Comparison of ENCODE assay signal across 1 cellular context in the genomic region with DNA sequence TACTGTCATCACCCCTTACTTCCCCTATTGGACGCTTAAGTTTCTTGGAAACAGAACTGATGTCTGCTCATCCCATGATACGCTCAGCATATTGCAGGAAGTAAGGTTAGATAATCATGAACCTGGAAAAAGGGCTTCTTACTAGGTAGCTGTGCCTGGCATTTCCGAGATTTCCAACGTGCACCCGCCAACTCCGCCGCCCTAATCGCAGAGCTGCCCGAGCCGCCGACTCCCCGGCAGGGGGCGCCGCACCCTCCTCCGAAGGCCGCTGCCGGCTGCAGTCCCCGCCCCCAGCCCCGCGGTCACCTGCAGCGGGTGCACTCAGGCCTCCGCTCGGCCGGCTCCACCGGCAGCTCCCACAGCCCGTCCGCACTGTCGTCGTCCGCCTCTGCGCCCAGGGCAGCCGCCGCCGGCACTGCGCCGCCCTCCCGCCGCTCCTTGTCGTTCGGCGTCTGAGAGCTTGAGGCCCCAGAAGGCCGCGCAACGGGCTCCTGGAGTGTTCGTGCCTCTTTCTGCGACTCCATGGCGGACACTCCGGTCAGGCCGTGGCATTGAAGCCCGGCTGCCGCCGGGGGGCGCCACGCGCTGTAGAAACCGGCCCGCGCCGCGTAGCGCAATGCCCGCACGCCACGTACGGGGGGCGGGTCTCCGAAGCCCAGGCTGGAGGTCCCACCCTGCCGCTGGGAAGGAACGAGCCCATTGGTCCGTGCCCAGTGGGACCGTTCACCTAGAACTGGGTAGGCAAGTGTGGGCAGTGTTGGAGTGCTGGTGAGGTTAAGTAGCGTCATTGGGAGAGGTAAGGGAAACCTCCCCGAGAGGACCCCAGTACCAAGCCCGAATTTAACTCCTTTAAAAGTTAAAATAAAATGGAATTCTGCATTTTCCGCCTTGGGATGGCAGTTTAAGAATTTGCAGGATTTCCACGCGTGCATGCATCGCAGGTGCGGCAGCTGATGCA.
TF ChIP-seq lines count a peak whose summit lies in the region.

A gene with protein sequence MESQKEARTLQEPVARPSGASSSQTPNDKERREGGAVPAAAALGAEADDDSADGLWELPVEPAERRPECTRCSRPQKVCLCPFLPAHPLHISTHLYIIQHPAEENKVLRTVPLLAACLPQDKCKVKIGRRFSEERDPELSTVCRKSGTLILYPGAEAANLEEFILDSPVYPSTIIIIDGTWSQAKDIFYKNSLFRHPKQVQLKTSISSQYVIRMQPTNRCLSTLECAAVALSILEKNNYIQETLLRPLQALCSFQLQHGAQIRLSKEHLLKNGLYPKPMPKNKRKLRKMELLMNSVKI (minus strand): TSS at position 560 of the 958 bp plus-strand sequence. CDS start 36 bp downstream, at position 524.

TF ChIP-seq in GM12878, 131 proteins besides CTCF, POLR2A, EP300 and RAD21 (continued from another document):
- TF ChIP-seq, protein P1, sequence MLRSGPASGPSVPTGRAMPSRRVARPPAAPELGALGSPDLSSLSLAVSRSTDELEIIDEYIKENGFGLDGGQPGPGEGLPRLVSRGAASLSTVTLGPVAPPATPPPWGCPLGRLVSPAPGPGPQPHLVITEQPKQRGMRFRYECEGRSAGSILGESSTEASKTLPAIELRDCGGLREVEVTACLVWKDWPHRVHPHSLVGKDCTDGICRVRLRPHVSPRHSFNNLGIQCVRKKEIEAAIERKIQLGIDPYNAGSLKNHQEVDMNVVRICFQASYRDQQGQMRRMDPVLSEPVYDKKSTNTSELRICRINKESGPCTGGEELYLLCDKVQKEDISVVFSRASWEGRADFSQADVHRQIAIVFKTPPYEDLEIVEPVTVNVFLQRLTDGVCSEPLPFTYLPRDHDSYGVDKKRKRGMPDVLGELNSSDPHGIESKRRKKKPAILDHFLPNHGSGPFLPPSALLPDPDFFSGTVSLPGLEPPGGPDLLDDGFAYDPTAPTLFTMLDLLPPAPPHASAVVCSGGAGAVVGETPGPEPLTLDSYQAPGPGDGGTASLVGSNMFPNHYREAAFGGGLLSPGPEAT (IDR thresholded peaks at IDR 0.05; ENCODE audit: low read depth), result 0 out of 2 replicates have a peak, but pooled peaks have one; percentile 9
- no peak for TF ChIP-seq EZH2 (IDR thresholded peaks at IDR 0.05; ENCODE audit: borderline replicate concordance, control insufficient read depth, low read depth, low read length)
- TF ChIP-seq, protein P2, sequence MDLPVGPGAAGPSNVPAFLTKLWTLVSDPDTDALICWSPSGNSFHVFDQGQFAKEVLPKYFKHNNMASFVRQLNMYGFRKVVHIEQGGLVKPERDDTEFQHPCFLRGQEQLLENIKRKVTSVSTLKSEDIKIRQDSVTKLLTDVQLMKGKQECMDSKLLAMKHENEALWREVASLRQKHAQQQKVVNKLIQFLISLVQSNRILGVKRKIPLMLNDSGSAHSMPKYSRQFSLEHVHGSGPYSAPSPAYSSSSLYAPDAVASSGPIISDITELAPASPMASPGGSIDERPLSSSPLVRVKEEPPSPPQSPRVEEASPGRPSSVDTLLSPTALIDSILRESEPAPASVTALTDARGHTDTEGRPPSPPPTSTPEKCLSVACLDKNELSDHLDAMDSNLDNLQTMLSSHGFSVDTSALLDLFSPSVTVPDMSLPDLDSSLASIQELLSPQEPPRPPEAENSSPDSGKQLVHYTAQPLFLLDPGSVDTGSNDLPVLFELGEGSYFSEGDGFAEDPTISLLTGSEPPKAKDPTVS (IDR thresholded peaks at IDR 0.05; ENCODE audit: low read depth, low read length), result no peak
- TF ChIP-seq MYC (IDR thresholded peaks at IDR 0.05; ENCODE audit: insufficient read depth, insufficient read length, insufficient replicate concordance, low read length, severe bottlenecking), result no peak
- TF ChIP-seq SMAD5 (IDR thresholded peaks at IDR 0.05; ENCODE audit: low read depth), result no peak
- peak; percentile 83; the same call in 1 of the 2 replicates for TF ChIP-seq NR2F1 (conservative IDR thresholded peaks at IDR 0.05)
- TF ChIP-seq ZNF384 (IDR thresholded peaks at IDR 0.05; ENCODE audit: borderline replicate concordance, low read depth, low read length), result 0 out of 2 replicates have a peak, but pooled peaks have one; percentile 4
- peak; percentile 52 for TF ChIP-seq TBL1XR1 (IDR thresholded peaks at IDR 0.05; ENCODE audit: low read depth, low read length)
- peak; percentile 60; the same call in 1 of the 2 replicates for TF ChIP-seq RFX5 (IDR thresholded peaks at IDR 0.05; ENCODE audit: low read depth, low read length)
- peak; percentile 74; the same call in 1 of the 2 replicates for TF ChIP-seq ASH2L (IDR thresholded peaks at IDR 0.05; ENCODE audit: borderline replicate concordance, low read depth)
- TF ChIP-seq SMC3 (IDR thresholded peaks at IDR 0.05; ENCODE audit: borderline replicate concordance, low read length), result peak; percentile 70
- TF ChIP-seq, protein P3, sequence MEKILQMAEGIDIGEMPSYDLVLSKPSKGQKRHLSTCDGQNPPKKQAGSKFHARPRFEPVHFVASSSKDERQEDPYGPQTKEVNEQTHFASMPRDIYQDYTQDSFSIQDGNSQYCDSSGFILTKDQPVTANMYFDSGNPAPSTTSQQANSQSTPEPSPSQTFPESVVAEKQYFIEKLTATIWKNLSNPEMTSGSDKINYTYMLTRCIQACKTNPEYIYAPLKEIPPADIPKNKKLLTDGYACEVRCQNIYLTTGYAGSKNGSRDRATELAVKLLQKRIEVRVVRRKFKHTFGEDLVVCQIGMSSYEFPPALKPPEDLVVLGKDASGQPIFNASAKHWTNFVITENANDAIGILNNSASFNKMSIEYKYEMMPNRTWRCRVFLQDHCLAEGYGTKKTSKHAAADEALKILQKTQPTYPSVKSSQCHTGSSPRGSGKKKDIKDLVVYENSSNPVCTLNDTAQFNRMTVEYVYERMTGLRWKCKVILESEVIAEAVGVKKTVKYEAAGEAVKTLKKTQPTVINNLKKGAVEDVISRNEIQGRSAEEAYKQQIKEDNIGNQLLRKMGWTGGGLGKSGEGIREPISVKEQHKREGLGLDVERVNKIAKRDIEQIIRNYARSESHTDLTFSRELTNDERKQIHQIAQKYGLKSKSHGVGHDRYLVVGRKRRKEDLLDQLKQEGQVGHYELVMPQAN (conservative IDR thresholded peaks at IDR 0.05), result peak; percentile 92
- no peak for TF ChIP-seq SUPT20H (IDR thresholded peaks at IDR 0.05; ENCODE audit: borderline replicate concordance, control insufficient read depth, low read depth, low read length)
- no peak for TF ChIP-seq SIX5 (IDR thresholded peaks at IDR 0.05; ENCODE audit: low read depth, low read length, severe bottlenecking)
- no peak for TF ChIP-seq SPI1 (IDR thresholded peaks at IDR 0.05; ENCODE audit: borderline replicate concordance, insufficient read depth, low read depth, low read length)
- TF ChIP-seq MTA3 (IDR thresholded peaks at IDR 0.05; ENCODE audit: borderline replicate concordance, low read length), result no peak
- TF ChIP-seq, protein P4, sequence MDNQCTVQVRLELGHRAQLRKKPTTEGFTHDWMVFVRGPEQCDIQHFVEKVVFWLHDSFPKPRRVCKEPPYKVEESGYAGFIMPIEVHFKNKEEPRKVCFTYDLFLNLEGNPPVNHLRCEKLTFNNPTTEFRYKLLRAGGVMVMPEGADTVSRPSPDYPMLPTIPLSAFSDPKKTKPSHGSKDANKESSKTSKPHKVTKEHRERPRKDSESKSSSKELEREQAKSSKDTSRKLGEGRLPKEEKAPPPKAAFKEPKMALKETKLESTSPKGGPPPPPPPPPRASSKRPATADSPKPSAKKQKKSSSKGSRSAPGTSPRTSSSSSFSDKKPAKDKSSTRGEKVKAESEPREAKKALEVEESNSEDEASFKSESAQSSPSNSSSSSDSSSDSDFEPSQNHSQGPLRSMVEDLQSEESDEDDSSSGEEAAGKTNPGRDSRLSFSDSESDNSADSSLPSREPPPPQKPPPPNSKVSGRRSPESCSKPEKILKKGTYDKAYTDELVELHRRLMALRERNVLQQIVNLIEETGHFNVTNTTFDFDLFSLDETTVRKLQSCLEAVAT (IDR thresholded peaks at IDR 0.05), result peak; percentile 80; the same call in 1 of the 2 replicates
- TF ChIP-seq, protein P5, sequence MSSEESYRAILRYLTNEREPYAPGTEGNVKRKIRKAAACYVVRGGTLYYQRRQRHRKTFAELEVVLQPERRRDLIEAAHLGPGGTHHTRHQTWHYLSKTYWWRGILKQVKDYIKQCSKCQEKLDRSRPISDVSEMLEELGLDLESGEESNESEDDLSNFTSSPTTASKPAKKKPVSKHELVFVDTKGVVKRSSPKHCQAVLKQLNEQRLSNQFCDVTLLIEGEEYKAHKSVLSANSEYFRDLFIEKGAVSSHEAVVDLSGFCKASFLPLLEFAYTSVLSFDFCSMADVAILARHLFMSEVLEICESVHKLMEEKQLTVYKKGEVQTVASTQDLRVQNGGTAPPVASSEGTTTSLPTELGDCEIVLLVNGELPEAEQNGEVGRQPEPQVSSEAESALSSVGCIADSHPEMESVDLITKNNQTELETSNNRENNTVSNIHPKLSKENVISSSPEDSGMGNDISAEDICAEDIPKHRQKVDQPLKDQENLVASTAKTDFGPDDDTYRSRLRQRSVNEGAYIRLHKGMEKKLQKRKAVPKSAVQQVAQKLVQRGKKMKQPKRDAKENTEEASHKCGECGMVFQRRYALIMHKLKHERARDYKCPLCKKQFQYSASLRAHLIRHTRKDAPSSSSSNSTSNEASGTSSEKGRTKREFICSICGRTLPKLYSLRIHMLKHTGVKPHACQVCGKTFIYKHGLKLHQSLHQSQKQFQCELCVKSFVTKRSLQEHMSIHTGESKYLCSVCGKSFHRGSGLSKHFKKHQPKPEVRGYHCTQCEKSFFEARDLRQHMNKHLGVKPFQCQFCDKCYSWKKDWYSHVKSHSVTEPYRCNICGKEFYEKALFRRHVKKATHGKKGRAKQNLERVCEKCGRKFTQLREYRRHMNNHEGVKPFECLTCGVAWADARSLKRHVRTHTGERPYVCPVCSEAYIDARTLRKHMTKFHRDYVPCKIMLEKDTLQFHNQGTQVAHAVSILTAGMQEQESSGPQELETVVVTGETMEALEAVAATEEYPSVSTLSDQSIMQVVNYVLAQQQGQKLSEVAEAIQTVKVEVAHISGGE (CRISPR knock-in tag; IDR thresholded peaks at IDR 0.05), result no peak
- TF ChIP-seq, protein P6, sequence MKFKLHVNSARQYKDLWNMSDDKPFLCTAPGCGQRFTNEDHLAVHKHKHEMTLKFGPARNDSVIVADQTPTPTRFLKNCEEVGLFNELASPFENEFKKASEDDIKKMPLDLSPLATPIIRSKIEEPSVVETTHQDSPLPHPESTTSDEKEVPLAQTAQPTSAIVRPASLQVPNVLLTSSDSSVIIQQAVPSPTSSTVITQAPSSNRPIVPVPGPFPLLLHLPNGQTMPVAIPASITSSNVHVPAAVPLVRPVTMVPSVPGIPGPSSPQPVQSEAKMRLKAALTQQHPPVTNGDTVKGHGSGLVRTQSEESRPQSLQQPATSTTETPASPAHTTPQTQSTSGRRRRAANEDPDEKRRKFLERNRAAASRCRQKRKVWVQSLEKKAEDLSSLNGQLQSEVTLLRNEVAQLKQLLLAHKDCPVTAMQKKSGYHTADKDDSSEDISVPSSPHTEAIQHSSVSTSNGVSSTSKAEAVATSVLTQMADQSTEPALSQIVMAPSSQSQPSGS (IDR thresholded peaks at IDR 0.05; ENCODE audit: low read length), result no peak
- TF ChIP-seq NBN (IDR thresholded peaks at IDR 0.05), result 0 out of 2 replicates have a peak, but pooled peaks have one; percentile 35
- TF ChIP-seq SMARCA5 (IDR thresholded peaks at IDR 0.05), result peak; percentile 97
